ENCODE assay signal across 17 cellular contexts in genomic region chr3:172777901-172778300, GRCh38. TPM values are rescaled to one million over a fixed set of nuclear protein-coding genes. Genes with fewer than 3 reads are reported as not detected.
DNase-seq lines count a peak whose midpoint lies in the region; ATAC-seq and TF ChIP-seq lines count a peak whose summit lies in the region.
"Had no signal": no experiment of that assay in that cellular context is flagged by ENCODE, and none has a peak within 500 bp of the region (broad histone marks: within the 10 kb centered on the region; RNA-seq: fewer than 3 reads in every experiment).

No MANE protein-coding gene starts in this region.

- CTCF ChIA-PET in CD4-positive, alpha-beta memory T cell (lab: Charles Lee; ENCODE audit: partially characterized antibody), result no interaction called here

- H3K9me3 ChIP-seq in CD4-positive, CD25-positive, alpha-beta regulatory T cell (ENCODE audit: control insufficient read depth in 2 of 2, low read length in 2 of 2), result no peaks in the 10 kb centered on the region
- H3K9me3 ChIP-seq in BE2C, result no peaks in the 10 kb centered on the region
- no peaks in the 10 kb centered on the region for H3K9me3 ChIP-seq in CD4-positive, alpha-beta memory T cell (ENCODE audit: control insufficient read depth in 1 of 2, low read length in 2 of 2)
- H3K9me3 ChIP-seq: SJSA1 had no signal

- intact Hi-C loops in CD4-positive, alpha-beta memory T cell (cut with micrococcal nuclease), result no loop called here
- intact Hi-C loops in activated CD4-positive, alpha-beta T cell treated with anti-CD3 and anti-CD28 coated beads, Interleukin-2, amount 10 ng/mL, durations not matched to agents 24 days and 14 days (cut with micrococcal nuclease), result no loop called here

- no peak for ATAC-seq in CD4-positive, CD25-positive, alpha-beta regulatory T cell (ENCODE audit: low read depth in 2 of 2)
- no peak for ATAC-seq in GM19452 (IDR thresholded peaks at IDR 0.05; ENCODE audit: unreplicated experiment)

- no peak overlapping the region for H3K27ac ChIP-seq in CD4-positive, CD25-positive, alpha-beta regulatory T cell (ENCODE audit: insufficient read depth, low read length, poor library complexity, severe bottlenecking)
- H3K27ac ChIP-seq in CD4-positive, alpha-beta memory T cell (ENCODE audit: low read depth, low read length), result no peak overlapping the region
- H3K27ac ChIP-seq: SJSA1 had no signal

- no peak overlapping the region for H3K4me3 Mint-ChIP-seq in CD4-positive, CD25-positive, alpha-beta regulatory T cell
- H3K4me3 Mint-ChIP-seq in brain (no peak overlapping the region), nephron progenitor cell (no peak overlapping the region)
- no peak overlapping the region for H3K4me3 Mint-ChIP-seq in CD4-positive, alpha-beta memory T cell
- no peak overlapping the region for H3K4me3 Mint-ChIP-seq in activated CD4-positive, alpha-beta T cell treated with anti-CD3 and anti-CD28 coated beads, Interleukin-2, amount 10 ng/mL, durations not matched to agents 24 days and 14 days
- H3K4me3 Mint-ChIP-seq: B cell; CD4-positive, alpha-beta T cell had no signal

- H3K36me3 ChIP-seq in CD4-positive, CD25-positive, alpha-beta regulatory T cell (ENCODE audit: control insufficient read depth, insufficient read depth, low read length), result peaks cover 3% of the 10 kb centered on the region
- peaks cover 42% of the 10 kb centered on the region for H3K36me3 ChIP-seq in BE2C
- no peaks in the 10 kb centered on the region for H3K36me3 ChIP-seq in CD4-positive, alpha-beta memory T cell (ENCODE audit: insufficient read depth, low read length)

- no peak for DNase-seq in CD4-positive, CD25-positive, alpha-beta regulatory T cell
- DNase-seq in NCI-H524 (lab: John Stamatoyannopoulos, UW) (peak; percentile 21 to 80), nephron progenitor cell (no peak), BE2C (no peak)
- DNase-seq in CD4-positive, alpha-beta memory T cell, result no peak
- DNase-seq in activated CD4-positive, alpha-beta T cell treated with anti-CD3 and anti-CD28 coated beads, Interleukin-2, amount 10 ng/mL, durations not matched to agents 24 days and 14 days, result no peak
- DNase-seq: CD4-positive, alpha-beta T cell; DMS53; GDM1; Karpas-422; NCI-H1694 treated with DMSO at 0.1 percent for 48 hours; NCI-H446 treated with DMSO at 0.1 percent for 48 hours; NCI-H748 treated with DMSO at 0.1 percent for 48 hours had no signal

- H3K4me1 Mint-ChIP-seq in CD4-positive, CD25-positive, alpha-beta regulatory T cell, result peaks cover 0 to 22% (median 6%) of the 10 kb centered on the region in 4 donors
- H3K4me1 Mint-ChIP-seq in brain (peaks cover 4% of the 10 kb centered on the region), nephron progenitor cell (no peaks in the 10 kb centered on the region)
- H3K4me1 Mint-ChIP-seq in CD4-positive, alpha-beta memory T cell, result peaks cover 0 to 3% (median 0%) of the 10 kb centered on the region in 4 donors
- H3K4me1 Mint-ChIP-seq in activated CD4-positive, alpha-beta T cell treated with anti-CD3 and anti-CD28 coated beads, Interleukin-2, amount 10 ng/mL, durations not matched to agents 24 days and 14 days, result peaks cover 2% of the 10 kb centered on the region
- H3K4me1 Mint-ChIP-seq: B cell had no signal

- no peaks in the 10 kb centered on the region for H3K27me3 Mint-ChIP-seq in CD4-positive, CD25-positive, alpha-beta regulatory T cell
- H3K27me3 Mint-ChIP-seq in brain, result no peaks in the 10 kb centered on the region
- no peaks in the 10 kb centered on the region for H3K27me3 Mint-ChIP-seq in nephron progenitor cell (ENCODE audit: low read depth, poor library complexity)
- no peaks in the 10 kb centered on the region for H3K27me3 Mint-ChIP-seq in CD4-positive, alpha-beta memory T cell
- H3K27me3 Mint-ChIP-seq in activated CD4-positive, alpha-beta T cell treated with anti-CD3 and anti-CD28 coated beads, Interleukin-2, amount 10 ng/mL, durations not matched to agents 24 days and 14 days, result no peaks in the 10 kb centered on the region
- H3K27me3 Mint-ChIP-seq: B cell; CD4-positive, alpha-beta T cell had no signal

- no peaks in the 10 kb centered on the region for H3K4me1 ChIP-seq in CD4-positive, CD25-positive, alpha-beta regulatory T cell (ENCODE audit: control insufficient read depth, insufficient read depth, low read length, poor library complexity, severe bottlenecking)
- H3K4me1 ChIP-seq in BE2C, result no peaks in the 10 kb centered on the region
- H3K4me1 ChIP-seq in CD4-positive, alpha-beta memory T cell (ENCODE audit: insufficient read depth, low read length), result no peaks in the 10 kb centered on the region
- H3K4me1 ChIP-seq: SJSA1 had no signal

- peaks cover 3% of the 10 kb centered on the region for H3K36me3 Mint-ChIP-seq in CD4-positive, CD25-positive, alpha-beta regulatory T cell
- H3K36me3 Mint-ChIP-seq in brain (peaks cover 45% of the 10 kb centered on the region), nephron progenitor cell (ENCODE audit: low read depth) (peaks cover 78% of the 10 kb centered on the region)
- peaks cover 7 to 16% of the 10 kb centered on the region in 2 donors for H3K36me3 Mint-ChIP-seq in CD4-positive, alpha-beta memory T cell
- H3K36me3 Mint-ChIP-seq in activated CD4-positive, alpha-beta T cell treated with anti-CD3 and anti-CD28 coated beads, Interleukin-2, amount 10 ng/mL, durations not matched to agents 24 days and 14 days (ENCODE audit: low read depth), result peaks cover 54% of the 10 kb centered on the region

- POLR2A ChIA-PET in CD4-positive, alpha-beta memory T cell (lab: Charles Lee; ENCODE audit: partially characterized antibody), result no interaction called here

- no peaks in the 10 kb centered on the region for H3K27me3 ChIP-seq in CD4-positive, CD25-positive, alpha-beta regulatory T cell (ENCODE audit: control insufficient read depth, insufficient read depth, low read length)
- no peaks in the 10 kb centered on the region for H3K27me3 ChIP-seq in BE2C
- H3K27me3 ChIP-seq in CD4-positive, alpha-beta memory T cell (ENCODE audit: insufficient read depth, low read length), result no peaks in the 10 kb centered on the region
- H3K27me3 ChIP-seq: SJSA1 had no signal

- peak overlapping the region in 2 of 3 donors; percentile 17 to 51 for H3K27ac Mint-ChIP-seq in CD4-positive, CD25-positive, alpha-beta regulatory T cell
- peak overlapping the region in 3 of 5 experiments; percentile 74 to 89 (median 83) for H3K27ac Mint-ChIP-seq in brain
- peak overlapping the region; percentile 29 for H3K27ac Mint-ChIP-seq in nephron progenitor cell
- peak overlapping the region in 1 of 7 donors; percentile 54 for H3K27ac Mint-ChIP-seq in CD4-positive, alpha-beta memory T cell
- no peak overlapping the region for H3K27ac Mint-ChIP-seq in activated CD4-positive, alpha-beta T cell treated with anti-CD3 and anti-CD28 coated beads, Interleukin-2, amount 10 ng/mL, durations not matched to agents 24 days and 14 days
- H3K27ac Mint-ChIP-seq: B cell; CD4-positive, alpha-beta T cell had no signal

- TF ChIP-seq CTCF in brain (conservative IDR thresholded peaks at IDR 0.05) (no peak), nephron progenitor cell (IDR thresholded peaks at IDR 0.05) (no peak), BE2C (IDR thresholded peaks at IDR 0.05; ENCODE audit: low read depth, low read length) (no peak)

- no peaks in the 10 kb centered on the region for H3K9me3 Mint-ChIP-seq in CD4-positive, CD25-positive, alpha-beta regulatory T cell
- H3K9me3 Mint-ChIP-seq in brain (no peaks in the 10 kb centered on the region), nephron progenitor cell (no peaks in the 10 kb centered on the region)
- no peaks in the 10 kb centered on the region for H3K9me3 Mint-ChIP-seq in CD4-positive, alpha-beta memory T cell
- no peaks in the 10 kb centered on the region for H3K9me3 Mint-ChIP-seq in activated CD4-positive, alpha-beta T cell treated with anti-CD3 and anti-CD28 coated beads, Interleukin-2, amount 10 ng/mL, durations not matched to agents 24 days and 14 days
- H3K9me3 Mint-ChIP-seq: CD4-positive, alpha-beta T cell had no signal

- H3K4me3 ChIP-seq in CD4-positive, CD25-positive, alpha-beta regulatory T cell (ENCODE audit: low read depth, low read length), result no peak overlapping the region
- no peak overlapping the region for H3K4me3 ChIP-seq in BE2C (ENCODE audit: low read depth, low read length)
- H3K4me3 ChIP-seq in CD4-positive, alpha-beta memory T cell (ENCODE audit: low read length in 2 of 2), result no peak overlapping the region
- H3K4me3 ChIP-seq: SJSA1 had no signal

RNA-seq across cellular contexts. Expression of gene ECT2, which starts 27.4 kb away (rescaled TPM):
- total RNA-seq in CD4-positive, CD25-positive, alpha-beta regulatory T cell, result 2.7 TPM
- polyA plus RNA-seq in CD4-positive, CD25-positive, alpha-beta regulatory T cell, result 1 to 10 TPM; 1.1 to 2.9 (median 1.9) TPM
- 19.3 TPM for polyA plus RNA-seq in brain (ENCODE audit: insufficient read depth, low read depth, low replicate concordance)
- polyA plus RNA-seq in BE2C (2012; ENCODE audit: insufficient read depth, insufficient read length, low read depth), result 13.5 TPM
- total RNA-seq in CD4-positive, alpha-beta memory T cell, result 1 to 10 TPM; 2.4 to 2.9 TPM
- 1 to 10 TPM; 1.2 to 2.4 TPM for polyA plus RNA-seq in CD4-positive, alpha-beta memory T cell
- 36.2 and 40.4 TPM in 2 replicates for total RNA-seq in activated CD4-positive, alpha-beta T cell treated with anti-CD3 and anti-CD28 coated beads, Interleukin-2, amount 10 ng/mL, durations not matched to agents 24 days and 14 days

Comparison
In these comparisons a context has a peak if more than half of its experiments do, and no peak if none do; other contexts are left out.
1. DNase-seq: peak in NCI-H524 (2 of 2); none in CD4-positive, CD25-positive, alpha-beta regulatory T cell (0 of 3), nephron progenitor cell (single experiment), BE2C (single experiment), CD4-positive, alpha-beta memory T cell (0 of 5) and activated CD4-positive, alpha-beta T cell treated with anti-CD3 and anti-CD28 coated beads, Interleukin-2, amount 10 ng/mL, durations not matched to agents 24 days and 14 days (single experiment).